8 cellular contexts compared by ENCODE assay signal in the genomic region with DNA sequence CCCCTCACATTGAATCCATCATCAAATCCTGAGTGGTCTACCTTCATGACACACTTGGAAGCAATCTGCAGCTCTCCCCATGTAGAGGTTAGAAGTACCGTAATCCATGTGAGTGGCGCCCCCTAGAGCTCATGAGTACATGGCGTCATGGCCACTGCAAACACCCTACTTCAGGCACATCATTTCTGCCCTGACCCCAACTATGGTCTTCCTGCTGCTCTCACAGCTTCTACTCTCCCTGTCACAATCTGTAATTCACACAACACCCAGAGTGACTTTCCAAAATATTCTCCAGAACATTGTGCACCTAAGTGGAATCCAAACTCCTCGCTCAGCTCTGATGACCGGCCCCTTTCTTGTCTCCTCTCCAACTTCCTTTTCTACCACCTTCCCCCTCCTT.
DNase-seq lines count a peak whose midpoint lies in the region; ATAC-seq, FAIRE-seq and TF ChIP-seq lines count a peak whose summit lies in the region.

No MANE protein-coding gene starts in this region.

- H3K27ac Mint-ChIP-seq in chondrocyte (ENCODE audit: unreplicated experiment): no peak overlapping the region

- no peaks in the 10 kb centered on the region for H3K27me3 Mint-ChIP-seq in chondrocyte (ENCODE audit: low read depth)

- H3K27ac ChIP-seq in lower lobe of right lung: no peak overlapping the region

- no peaks in the 10 kb centered on the region for H3K27me3 ChIP-seq in lower lobe of right lung (ENCODE audit: low read depth)

- DNase-seq in H54 (ENCODE audit: insufficient read length, low spot score) (peak; percentile 47), NCI-H1105 (lab: John Stamatoyannopoulos, UW) (peak; percentile 11), chondrocyte (ENCODE audit: low spot score) (no peak), lower lobe of right lung (peak; percentile 66), NCI-H1048 (lab: John Stamatoyannopoulos, UW) (no peak)
- peak; percentile 40 for DNase-seq in activated CD4-positive, CD25-positive, alpha-beta regulatory T cell treated with anti-CD3 and anti-CD28 coated beads, Interleukin-2, amount 50 U/mL, for 16 hours (ENCODE audit: low read depth, low spot score)
- peak; percentile 31 for DNase-seq in stimulated activated CD8-positive, alpha-beta memory T cell treated with anti-CD3 and anti-CD28 coated beads, Interleukin-15, amount 100 ng/mL, for 24 hours (ENCODE audit: low read depth)

- peak; percentile 75 to 82 for ATAC-seq in lower lobe of right lung

- peaks cover 20% of the 10 kb centered on the region for H3K4me1 Mint-ChIP-seq in chondrocyte (ENCODE audit: low read depth)

- TF ChIP-seq CTCF in GM12874 (IDR thresholded peaks at IDR 0.05; ENCODE audit: insufficient read depth, low read depth, low read length): peak; percentile 81
- TF ChIP-seq CTCF in chondrocyte (IDR thresholded peaks at IDR 0.05): peak; percentile 73
- TF ChIP-seq CTCF in lower lobe of right lung (IDR thresholded peaks at IDR 0.05): peak; percentile 57

- peak; percentile 83 for FAIRE-seq in H54 (lab: Jason Lieb, UNC)

- no peak overlapping the region for H3K4me3 Mint-ChIP-seq in chondrocyte (ENCODE audit: unreplicated experiment)

- no peaks in the 10 kb centered on the region for H3K36me3 ChIP-seq in lower lobe of right lung

- no peak for TF ChIP-seq POLR2A in H54 (IDR thresholded peaks at IDR 0.05; ENCODE audit: low read depth, low read length)

- intact Hi-C loops in lower lobe of right lung (cut with DNase I): no loop called here

- peaks cover 13% of the 10 kb centered on the region for H3K4me1 ChIP-seq in lower lobe of right lung

- H3K9me3 Mint-ChIP-seq in chondrocyte (ENCODE audit: low read depth): no peaks in the 10 kb centered on the region

- no peaks in the 10 kb centered on the region for H3K36me3 Mint-ChIP-seq in chondrocyte (ENCODE audit: low read depth)

- no peaks in the 10 kb centered on the region for H3K9me3 ChIP-seq in lower lobe of right lung

- H3K4me3 ChIP-seq in lower lobe of right lung: no peak overlapping the region

Comparison
In these comparisons a context has a peak if more than half of its experiments do, and no peak if none do; other contexts are left out.
1. DNase-seq: peak in H54 (single experiment), NCI-H1105 (single experiment), activated CD4-positive, CD25-positive, alpha-beta regulatory T cell treated with anti-CD3 and anti-CD28 coated beads, Interleukin-2, amount 50 U/mL, for 16 hours (single experiment), lower lobe of right lung (single experiment) and stimulated activated CD8-positive, alpha-beta memory T cell treated with anti-CD3 and anti-CD28 coated beads, Interleukin-15, amount 100 ng/mL, for 24 hours (single experiment); none in chondrocyte (single experiment) and NCI-H1048 (single experiment).
2. Peak in every context shown above with its lines, with median percentiles within 50 percentile points of each other: CTCF ChIP-seq.